ENCODE assay signal across 13 cellular contexts in the genomic region with DNA sequence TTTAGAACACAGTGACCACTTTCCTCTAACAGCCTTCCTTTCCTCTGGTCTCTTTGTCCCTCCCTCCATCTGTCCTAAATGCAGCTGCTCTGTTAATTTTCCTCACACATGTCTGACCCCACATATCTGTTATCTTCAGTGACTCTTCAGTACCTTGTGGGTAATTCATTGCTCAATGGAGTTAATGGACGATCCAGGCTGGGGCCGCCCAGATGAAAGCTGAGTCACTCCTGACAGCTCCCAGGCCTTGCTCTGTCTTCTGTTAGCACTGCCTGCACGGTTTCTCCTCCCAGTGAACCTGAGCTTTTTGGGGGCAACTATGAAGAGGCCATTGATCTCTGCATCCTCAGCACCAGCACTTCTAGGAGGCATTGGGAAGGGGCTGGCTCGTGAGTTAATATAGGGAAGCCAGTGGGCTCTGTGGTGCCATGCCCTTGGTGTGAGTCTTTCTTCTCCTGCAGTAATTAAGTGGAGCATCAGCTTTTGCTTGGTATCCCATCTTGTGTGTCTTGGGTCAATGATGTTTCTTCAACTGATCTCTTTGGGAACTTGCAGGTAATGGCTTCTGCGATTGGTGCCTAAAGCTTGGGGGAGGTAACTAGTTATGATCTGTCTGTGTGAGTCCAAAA.
A peak's percentile ranks its signal among the peaks of the same experiment; 100 is the strongest.
DNase-seq lines count a peak whose midpoint lies in the region; ATAC-seq and TF ChIP-seq lines count a peak whose summit lies in the region.
"Had no signal": no experiment of that assay in that cellular context is flagged by ENCODE, and none has a peak within 500 bp of the region (broad histone marks: within the 10 kb centered on the region; RNA-seq: fewer than 3 reads in every experiment).

No MANE protein-coding gene starts in this region.

- H3K36me3 ChIP-seq in heart right ventricle, result no peaks in the 10 kb centered on the region

- ATAC-seq in heart right ventricle, result no peak
- no peak for ATAC-seq in HG03025 (IDR thresholded peaks at IDR 0.05; ENCODE audit: low FRiP score, unreplicated experiment)
- no peak for ATAC-seq in HG03139 (IDR thresholded peaks at IDR 0.05; ENCODE audit: unreplicated experiment)
- ATAC-seq: Panc1; stimulated activated naive CD8-positive, alpha-beta T cell treated with anti-CD3 and anti-CD28 coated beads, Interleukin-15, amount 100 ng/mL, for 72 hours had no signal

- 45 to 47% methylated on average over 5 of the region's 5 CpGs for WGBS in heart right ventricle, 2 donors
- 62 to 65% methylated on average over 5 of the region's 5 CpGs for WGBS in lower leg skin, 2 donors

- H3K4me1 ChIP-seq in heart right ventricle, result no peaks in the 10 kb centered on the region

- peak; percentile 17 for DNase-seq in GM04504 (ENCODE audit: low read depth)
- DNase-seq in NOMO-1 treated with DMSO at 0.1 percent for 48 hours (lab: John Stamatoyannopoulos, UW; ENCODE audit: unreplicated experiment), result peak; percentile 85
- DNase-seq in epithelial cell of esophagus (ENCODE audit: low read depth), result peak; percentile 78
- DNase-seq in non-pigmented ciliary epithelial cell (ENCODE audit: low read depth), result peak; percentile 23
- no peak for DNase-seq in heart right ventricle
- DNase-seq in lower leg skin (ENCODE audit: low spot score in 2 of 2), result no peak
- DNase-seq: CD4-positive, alpha-beta memory T cell; H7; NCI-H2029 treated with DMSO at 0.1 percent for 48 hours; stimulated activated naive CD8-positive, alpha-beta T cell treated with anti-CD3 and anti-CD28 coated beads, Interleukin-15, amount 100 ng/mL, for 72 hours had no signal

- no peak for TF ChIP-seq CTCF in epithelial cell of esophagus (IDR thresholded peaks at IDR 0.05; ENCODE audit: insufficient read depth, low read depth, low read length, missing control alignments)
- TF ChIP-seq CTCF in heart right ventricle (IDR thresholded peaks at IDR 0.05), result no peak
- TF ChIP-seq CTCF in lower leg skin (IDR thresholded peaks at IDR 0.05), result no peak

- H3K27ac ChIP-seq in heart right ventricle, result no peak overlapping the region

- no peak for TF ChIP-seq POLR2A in lower leg skin (IDR thresholded peaks at IDR 0.05)

- peaks cover 0 to 28% (median 23%) of the 10 kb centered on the region in 7 donors for H3K27me3 ChIP-seq in heart right ventricle

- intact Hi-C loops in heart right ventricle (cut with DNase I) (no loop called here), lower leg skin (cut with DNase I; ENCODE audit: low total_unique reads) (no loop called here)

- peaks cover 0 to 14% (median 0%) of the 10 kb centered on the region in 11 donors for H3K9me3 ChIP-seq in heart right ventricle

- H3K4me3 ChIP-seq in epithelial cell of esophagus (ENCODE audit: low read length) (no peak overlapping the region), heart right ventricle (no peak overlapping the region), lower leg skin (ENCODE audit: low read depth, poor library complexity, severe bottlenecking) (no peak overlapping the region)

Comparison
In these comparisons a context has a peak if more than half of its experiments do, and no peak if none do; other contexts are left out.
1. DNase-seq: peak in GM04504 (single experiment), NOMO-1 treated with DMSO at 0.1 percent for 48 hours (single experiment), epithelial cell of esophagus (single experiment) and non-pigmented ciliary epithelial cell (single experiment); none in heart right ventricle (0 of 2) and lower leg skin (0 of 2).